2 cellular contexts compared by ENCODE assay signal in the genomic region with DNA sequence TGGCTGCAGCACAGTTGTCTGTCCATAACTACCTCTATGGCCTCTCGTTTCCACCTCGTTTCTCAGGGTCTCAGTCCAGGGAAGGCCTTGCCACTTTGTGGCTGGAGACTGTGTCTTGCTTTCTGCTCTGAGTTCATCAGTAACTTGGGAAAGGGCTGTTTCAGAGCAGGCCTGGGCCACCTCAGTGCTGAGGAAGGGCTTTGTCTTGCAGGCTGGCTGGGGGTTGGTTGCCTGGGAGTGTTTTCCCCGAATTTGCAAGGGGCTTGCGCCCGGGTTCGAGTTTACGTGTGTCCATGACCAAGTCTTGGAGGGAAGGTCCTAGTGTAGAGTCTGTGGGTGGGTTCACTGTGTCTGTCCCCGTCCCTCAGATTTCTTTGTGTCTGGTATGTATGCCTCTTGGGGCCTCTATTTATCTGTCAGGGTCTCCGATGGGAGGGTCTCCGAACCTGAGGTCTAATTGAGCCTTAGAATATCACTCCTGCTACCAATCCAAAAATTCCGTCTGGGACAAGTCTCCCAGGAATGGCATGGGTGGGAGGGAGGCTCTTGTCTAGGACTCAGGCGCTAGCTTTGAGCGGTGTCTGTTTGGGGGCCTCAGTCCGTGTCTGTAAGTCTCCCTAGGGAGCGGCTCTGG.
TF ChIP-seq lines count a peak whose summit lies in the region.

No MANE protein-coding gene starts in this region.

TF ChIP-seq in IMR-90, 13 proteins besides CTCF, POLR2A, EP300 and RAD21:
- TF ChIP-seq SMC3 (IDR thresholded peaks at IDR 0.05; ENCODE audit: low read depth, low read length) (no peak), CEBPB (IDR thresholded peaks at IDR 0.05; ENCODE audit: low read depth, low read length) (no peak), USF2 (IDR thresholded peaks at IDR 0.05; ENCODE audit: low read depth, low read length) (no peak), RCOR1 (IDR thresholded peaks at IDR 0.05; ENCODE audit: insufficient replicate concordance, low read length) (no peak), MAFK (IDR thresholded peaks at IDR 0.05; ENCODE audit: low read depth, low read length) (no peak), CHD1 (IDR thresholded peaks at IDR 0.05; ENCODE audit: low read depth, low read length) (no peak), BHLHE40 (IDR thresholded peaks at IDR 0.05; ENCODE audit: low read depth, low read length) (no peak), FOS (IDR thresholded peaks at IDR 0.05; ENCODE audit: low read depth, low read length) (no peak), MXI1 (IDR thresholded peaks at IDR 0.05; ENCODE audit: borderline replicate concordance, low read depth, low read length) (no peak), MAZ (IDR thresholded peaks at IDR 0.05; ENCODE audit: borderline replicate concordance, low read depth, low read length) (no peak), RFX5 (IDR thresholded peaks at IDR 0.05; ENCODE audit: low read depth, low read length) (no peak)
- TF ChIP-seq, protein P1, sequence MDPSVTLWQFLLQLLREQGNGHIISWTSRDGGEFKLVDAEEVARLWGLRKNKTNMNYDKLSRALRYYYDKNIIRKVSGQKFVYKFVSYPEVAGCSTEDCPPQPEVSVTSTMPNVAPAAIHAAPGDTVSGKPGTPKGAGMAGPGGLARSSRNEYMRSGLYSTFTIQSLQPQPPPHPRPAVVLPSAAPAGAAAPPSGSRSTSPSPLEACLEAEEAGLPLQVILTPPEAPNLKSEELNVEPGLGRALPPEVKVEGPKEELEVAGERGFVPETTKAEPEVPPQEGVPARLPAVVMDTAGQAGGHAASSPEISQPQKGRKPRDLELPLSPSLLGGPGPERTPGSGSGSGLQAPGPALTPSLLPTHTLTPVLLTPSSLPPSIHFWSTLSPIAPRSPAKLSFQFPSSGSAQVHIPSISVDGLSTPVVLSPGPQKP (IDR thresholded peaks at IDR 0.05; ENCODE audit: borderline replicate concordance, low read depth, low read length) = no peak

TF ChIP-seq in endothelial cell of umbilical vein, 7 proteins besides CTCF, POLR2A, EP300 and RAD21:
- TF ChIP-seq MYC (IDR thresholded peaks at IDR 0.05; ENCODE audit: low read depth, low read length) (no peak), POLR2AphosphoS5 (IDR thresholded peaks at IDR 0.05; ENCODE audit: insufficient read depth, low read depth, low read length) (no peak), FOS (IDR thresholded peaks at IDR 0.05; ENCODE audit: borderline replicate concordance, insufficient read depth, low read length) (no peak)
